8 cellular contexts compared by ENCODE assay signal in genomic region chr4:42151568-42152506, GRCh38. TPM values are rescaled to one million over a fixed set of nuclear protein-coding genes. Genes with fewer than 3 reads are reported as not detected.
DNase-seq lines count a peak whose midpoint lies in the region; ATAC-seq, FAIRE-seq and TF ChIP-seq lines count a peak whose summit lies in the region.

No MANE protein-coding gene starts in this region.

- CTCF ChIA-PET in endothelial cell of umbilical vein (lab: Charles Lee): no interaction called here

- DNase-seq in Daoy (ENCODE audit: low read depth): peak; percentile 84
- peak; percentile 8 for DNase-seq in T follicular helper cell (ENCODE audit: low read depth)
- peak; percentile 6 for DNase-seq in endothelial cell of umbilical vein (ENCODE audit: low read depth, low spot score)
- DNase-seq in ovary: no peak
- no peak for DNase-seq in NCI-H2196 (lab: John Stamatoyannopoulos, UW; ENCODE audit: unreplicated experiment)
- DNase-seq in NCI-H446 treated with DMSO at 0.1 percent for 48 hours (lab: John Stamatoyannopoulos, UW): no peak

- H3K27me3 ChIP-seq in endothelial cell of umbilical vein (ENCODE audit: control insufficient read depth in 2 of 2, insufficient read depth in 2 of 2, low read length in 2 of 2): peaks cover 42 to 71% of the 10 kb centered on the region in 2 experiments
- H3K27me3 ChIP-seq in ovary: no peaks in the 10 kb centered on the region

- no TSS peak for BruUV-seq in endothelial cell of umbilical vein (replicated peaks; lab: Mats Ljungman, UMichigan)

- 0 to 1% (median 1%) methylated on average over 29 to 122 of the region's 122 CpGs for WGBS in ovary, 3 donors

- dilution Hi-C loops in endothelial cell of umbilical vein (cut with MboI; ENCODE audit: extremely low pct_ligation_motif_present, low sequenced_read_pairs): no loop called here

- no peaks in the 10 kb centered on the region for H3K9me3 ChIP-seq in endothelial cell of umbilical vein (replicated peaks; ENCODE audit: control insufficient read depth, insufficient read depth, low read length)
- peaks cover 0 to 4% of the 10 kb centered on the region in 2 donors for H3K9me3 ChIP-seq in ovary

- TF ChIP-seq POLR2A in endothelial cell of umbilical vein (IDR thresholded peaks at IDR 0.05; ENCODE audit: low read depth, low read length): no peak
- no peak for TF ChIP-seq POLR2A in ovary (IDR thresholded peaks at IDR 0.05)

- no peak for TF ChIP-seq EP300 in ovary (IDR thresholded peaks at IDR 0.05)

- TF ChIP-seq CTCF in endothelial cell of umbilical vein (IDR thresholded peaks at IDR 0.05; ENCODE audit: extremely low read depth in 1 of 2, insufficient read depth in 1 of 2, low read depth in 1 of 2, low read length in 2 of 2) (no peak), ovary (IDR thresholded peaks at IDR 0.05) (no peak)

- FAIRE-seq in endothelial cell of umbilical vein (lab: Jason Lieb, UNC): no peak

- H3K4me3 ChIP-seq in endothelial cell of umbilical vein (replicated peaks in 1 of 3; ENCODE audit: insufficient read depth in 1 of 3, low read depth in 1 of 3, low read length in 3 of 3) (peak overlapping the region; percentile 16 to 28 (median 27)), ovary (peak overlapping the region; percentile 17)

- peak overlapping the region; percentile 47 for H3K4me2 ChIP-seq in endothelial cell of umbilical vein (ENCODE audit: insufficient read depth, low read length)

- H3K9ac ChIP-seq in endothelial cell of umbilical vein (replicated peaks; ENCODE audit: extremely low read depth, insufficient read depth, low read length): no peak overlapping the region

- POLR2A ChIA-PET in endothelial cell of umbilical vein (lab: Charles Lee): no interaction called here

- H3K36me3 ChIP-seq in endothelial cell of umbilical vein (ENCODE audit: control insufficient read depth in 2 of 2, extremely low read depth in 1 of 2, insufficient read depth in 2 of 2, low read length in 2 of 2): no peaks in the 10 kb centered on the region
- no peaks in the 10 kb centered on the region for H3K36me3 ChIP-seq in ovary

- H3K4me1 ChIP-seq in endothelial cell of umbilical vein (ENCODE audit: control insufficient read depth, extremely low read depth, insufficient read depth, low read length): peaks cover 7% of the 10 kb centered on the region
- peaks cover 1% of the 10 kb centered on the region for H3K4me1 ChIP-seq in ovary (ENCODE audit: insufficient read depth)

- H3K27ac ChIP-seq in endothelial cell of umbilical vein (ENCODE audit: insufficient read depth, low read depth, low read length) (no peak overlapping the region), ovary (no peak overlapping the region)

- intact Hi-C loops in endothelial cell of umbilical vein (cut with micrococcal nuclease) (no loop called here), ovary (cut with DNase I) (no loop called here)

- no peaks in the 10 kb centered on the region for H3K79me2 ChIP-seq in endothelial cell of umbilical vein (ENCODE audit: control insufficient read depth, insufficient read depth, low read length)

- no peaks in the 10 kb centered on the region for H4K20me1 ChIP-seq in endothelial cell of umbilical vein (replicated peaks; ENCODE audit: control insufficient read depth, extremely low read depth, insufficient read depth, low read length)

- H2AFZ ChIP-seq in endothelial cell of umbilical vein (ENCODE audit: low read depth, low read length): peak overlapping the region; percentile 70

- H3K9me1 ChIP-seq in endothelial cell of umbilical vein (replicated peaks; ENCODE audit: control insufficient read depth, extremely low read depth, insufficient read depth, low read length): no peaks in the 10 kb centered on the region

- ATAC-seq in GM19452 (IDR thresholded peaks at IDR 0.05; ENCODE audit: unreplicated experiment) (peak; percentile 54), HG03460 (IDR thresholded peaks at IDR 0.05; ENCODE audit: unreplicated experiment) (peak; percentile 59)

TF ChIP-seq in endothelial cell of umbilical vein, 7 proteins besides CTCF, POLR2A, EP300 and RAD21:
- TF ChIP-seq POLR2AphosphoS5 (IDR thresholded peaks at IDR 0.05; ENCODE audit: insufficient read depth, low read depth, low read length) (no peak), FOS (IDR thresholded peaks at IDR 0.05; ENCODE audit: borderline replicate concordance, insufficient read depth, low read length) (no peak), MAX (IDR thresholded peaks at IDR 0.05; ENCODE audit: insufficient read depth, insufficient read length) (no peak), EZH2 (IDR thresholded peaks at IDR 0.05; ENCODE audit: borderline replicate concordance, low read depth, low read length, severe bottlenecking) (peak; percentile 70), GATA2 (IDR thresholded peaks at IDR 0.05; ENCODE audit: insufficient read depth, insufficient read length, low read depth, low read length) (no peak)

RNA-seq across cellular contexts. Expression of gene BEND4, which starts 0.6 kb away (rescaled TPM):
- 3.9 and 5.5 TPM in 2 replicates for total RNA-seq in Daoy (2014; rRNA removed; shearing (Covaris generic))
- total RNA-seq in endothelial cell of umbilical vein (0.07 and 0.27 TPM in 2 replicates), ovary (under 1 TPM; 0.11 to 0.65 (median 0.26) TPM)
- polyA plus RNA-seq in endothelial cell of umbilical vein (0.01 and 0.02 TPM in 2 replicates), ovary (under 1 TPM; 0.21 to 0.33 TPM)
- polyA plus RNA-seq in endothelial cell of umbilical vein (2011; cell fraction: cytosol; rRNA removed): not detected in 2 replicates
- polyA plus RNA-seq in endothelial cell of umbilical vein (2011; cell fraction: nucleus; rRNA removed): 0.03 and 0.04 TPM in 2 replicates
- polyA plus RNA-seq in endothelial cell of umbilical vein (2012): 0.04 TPM in 2 replicates
- polyA minus RNA-seq in endothelial cell of umbilical vein: not detected in 2 replicates
- polyA minus RNA-seq in endothelial cell of umbilical vein (2011; cell fraction: cytosol; rRNA and poly(A)+ RNA removed): not detected
- polyA minus RNA-seq in endothelial cell of umbilical vein (2011; cell fraction: nucleus; rRNA and poly(A)+ RNA removed): not detected in 2 replicates

Comparison
In these comparisons a context has a peak if more than half of its experiments do, and no peak if none do; other contexts are left out.
1. DNase-seq: peak in Daoy (single experiment), T follicular helper cell (single experiment) and endothelial cell of umbilical vein (single experiment); none in ovary (0 of 5), NCI-H2196 (single experiment) and NCI-H446 treated with DMSO at 0.1 percent for 48 hours (single experiment).